ENCODE assay signal across 19 cellular contexts in the genomic region with DNA sequence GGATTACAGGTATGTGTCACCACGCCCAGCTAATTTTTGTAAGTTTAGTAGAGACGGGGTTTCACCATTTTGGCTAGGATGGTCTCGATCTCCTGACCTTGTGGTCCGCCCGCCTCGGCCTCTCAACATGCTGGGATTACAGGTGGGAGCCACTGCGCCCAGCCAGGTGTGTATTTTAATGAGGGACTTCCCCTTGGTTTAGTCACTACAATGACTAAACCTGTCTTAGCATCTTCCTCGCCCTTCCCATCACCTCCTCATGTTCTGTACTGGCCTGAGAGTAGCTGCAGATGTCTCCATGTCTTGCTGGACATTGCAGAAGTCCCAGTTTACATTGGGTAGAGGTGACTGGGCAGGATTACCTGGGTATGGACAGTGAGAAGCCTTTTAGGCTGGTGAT. TPM values are rescaled to one million over a fixed set of nuclear protein-coding genes. Genes with fewer than 3 reads are reported as not detected.
DNase-seq lines count a peak whose midpoint lies in the region; ATAC-seq, FAIRE-seq and TF ChIP-seq lines count a peak whose summit lies in the region.
"Had no signal": no experiment of that assay in that cellular context is flagged by ENCODE, and none has a peak within 500 bp of the region (broad histone marks: within the 10 kb centered on the region; RNA-seq: fewer than 3 reads in every experiment).

No MANE protein-coding gene starts in this region.

- H3K9me3 Mint-ChIP-seq in stimulated activated naive B cell treated with anti-CD40 and anti-IgM and Interleukin-4, amounts not matched to agents 10 μg/mL and 1 μg/mL and 100 μg/mL, for 72 hours: no peaks in the 10 kb centered on the region
- H3K9me3 Mint-ChIP-seq: GM23338 had no signal

- no peaks in the 10 kb centered on the region for H3K27me3 Mint-ChIP-seq in stimulated activated naive B cell treated with anti-CD40 and anti-IgM and Interleukin-4, amounts not matched to agents 10 μg/mL and 1 μg/mL and 100 μg/mL, for 72 hours

- peak overlapping the region; percentile 66 for H3K27ac Mint-ChIP-seq in stimulated activated naive B cell treated with anti-CD40 and anti-IgM and Interleukin-4, amounts not matched to agents 10 μg/mL and 1 μg/mL and 100 μg/mL, for 72 hours

- H3K79me2 ChIP-seq in GM23248 (ENCODE audit: insufficient read depth): peaks cover 93% of the 10 kb centered on the region

- H3K9me3 ChIP-seq in heart right ventricle (no peaks in the 10 kb centered on the region), Peyer's patch (no peaks in the 10 kb centered on the region), GM23248 (ENCODE audit: low read depth) (no peaks in the 10 kb centered on the region), adrenal gland (replicated peaks in 1 of 3) (no peaks in the 10 kb centered on the region)
- H3K9me3 ChIP-seq: stomach had no signal

- ATAC-seq in heart right ventricle (no peak), Right ventricle myocardium inferior (no peak)
- no peak for ATAC-seq in stimulated activated naive B cell treated with anti-CD40 and anti-IgM and Interleukin-4, amounts not matched to agents 10 μg/mL and 1 μg/mL and 100 μg/mL, for 72 hours (replicated peaks)
- ATAC-seq: GM23338, Panc1 had no signal

- H2AFZ ChIP-seq in GM23248: no peak overlapping the region
- H2AFZ ChIP-seq: GM23338 had no signal

- H3K4me1 ChIP-seq in heart right ventricle (peaks cover 0 to 70% (median 45%) of the 10 kb centered on the region in 9 donors), Peyer's patch (peaks cover 0 to 26% (median 11%) of the 10 kb centered on the region in 4 donors), GM23248 (ENCODE audit: insufficient read depth) (peaks cover 12% of the 10 kb centered on the region), adrenal gland (replicated peaks in 1 of 2) (peaks cover 42 to 43% of the 10 kb centered on the region in 2 donors)

- H3K4me3 ChIP-seq in heart right ventricle: no peak overlapping the region
- H3K4me3 ChIP-seq in Peyer's patch: no peak overlapping the region
- H3K4me3 ChIP-seq in bronchial epithelial cell (ENCODE audit: low read depth, low read length): no peak overlapping the region
- no peak overlapping the region for H3K4me3 ChIP-seq in GM23248
- no peak overlapping the region for H3K4me3 ChIP-seq in adrenal gland
- H3K4me3 ChIP-seq: GM23338, stomach had no signal

- H3K4me3 Mint-ChIP-seq in stimulated activated naive B cell treated with anti-CD40 and anti-IgM and Interleukin-4, amounts not matched to agents 10 μg/mL and 1 μg/mL and 100 μg/mL, for 72 hours: peak overlapping the region in 1 of 2 donors; percentile 25
- H3K4me3 Mint-ChIP-seq: GM23338 had no signal

- intact Hi-C loops in heart right ventricle (cut with DNase I): no loop called here
- intact Hi-C loops in Right ventricle myocardium inferior (cut with DNase I): no loop called here
- intact Hi-C loops in adrenal gland (cut with DNase I): no loop called here

- peaks cover 20% of the 10 kb centered on the region; the same call in 1 of the 2 replicates for H4K20me1 ChIP-seq in GM23248 (ENCODE audit: insufficient read depth)

- no peak overlapping the region for H3K9ac ChIP-seq in GM23248

- no peaks in the 10 kb centered on the region for H3K27me3 ChIP-seq in heart right ventricle
- H3K27me3 ChIP-seq in Peyer's patch: no peaks in the 10 kb centered on the region
- H3K27me3 ChIP-seq in bronchial epithelial cell (ENCODE audit: control insufficient read depth, insufficient read depth, low read length): no peaks in the 10 kb centered on the region
- H3K27me3 ChIP-seq in GM23248 (replicated peaks; ENCODE audit: insufficient read depth): no peaks in the 10 kb centered on the region
- H3K27me3 ChIP-seq in adrenal gland: no peaks in the 10 kb centered on the region
- H3K27me3 ChIP-seq: stomach had no signal

- H3F3A ChIP-seq in GM23248 (ENCODE audit: insufficient read depth): peaks cover 13% of the 10 kb centered on the region; the same call in 1 of the 2 replicates

- FAIRE-seq in bronchial epithelial cell (lab: Jason Lieb, UNC): no peak
- FAIRE-seq: small intestine had no signal

- peaks cover 47 to 73% of the 10 kb centered on the region in 2 donors for H3K4me1 Mint-ChIP-seq in stimulated activated naive B cell treated with anti-CD40 and anti-IgM and Interleukin-4, amounts not matched to agents 10 μg/mL and 1 μg/mL and 100 μg/mL, for 72 hours

- no peak for TF ChIP-seq POLR2A in Peyer's patch (IDR thresholded peaks at IDR 0.05)
- no peak for TF ChIP-seq POLR2A in adrenal gland (IDR thresholded peaks at IDR 0.05)

- H3K9me2 ChIP-seq in GM23248 (ENCODE audit: insufficient read depth): no peaks in the 10 kb centered on the region

- H3K4me2 ChIP-seq in GM23248 (ENCODE audit: unreplicated experiment): no peak overlapping the region
- H3K4me2 ChIP-seq: GM23338 had no signal

- TF ChIP-seq CTCF in heart right ventricle (IDR thresholded peaks at IDR 0.05) (no peak), Peyer's patch (IDR thresholded peaks at IDR 0.05) (no peak), bronchial epithelial cell (IDR thresholded peaks at IDR 0.05; ENCODE audit: insufficient read depth, low read length, severe bottlenecking) (no peak), adrenal gland (IDR thresholded peaks at IDR 0.05) (no peak)

- WGBS in heart right ventricle, 2 donors: 95 to 98% methylated on average over 8 of the region's 8 CpGs
- 92 to 98% methylated on average over 6 to 8 of the region's 8 CpGs for WGBS in GM23248 (ENCODE audit: low coverage in 1 of 2, low lambda C conversion rate in 2 of 2, missing lambda C conversion rate in 2 of 2), 2 experiments
- 83 to 98% (median 94%) methylated on average over 8 of the region's 8 CpGs for WGBS in adrenal gland, 4 donors

- H3K27ac ChIP-seq in heart right ventricle (peak overlapping the region in 7 of 10 donors; percentile 5 to 68 (median 62)), Peyer's patch (peak overlapping the region in 3 of 4 donors; percentile 16 to 67 (median 43)), GM23248 (no peak overlapping the region), adrenal gland (no peak overlapping the region)

- H3K36me3 ChIP-seq in heart right ventricle: peaks cover 0 to 77% (median 8%) of the 10 kb centered on the region in 9 donors
- peaks cover 0 to 16% (median 0%) of the 10 kb centered on the region in 3 donors for H3K36me3 ChIP-seq in Peyer's patch
- peaks cover 4% of the 10 kb centered on the region for H3K36me3 ChIP-seq in bronchial epithelial cell (ENCODE audit: control insufficient read depth, insufficient read depth, low read length)
- H3K36me3 ChIP-seq in GM23248 (ENCODE audit: low read depth): peaks cover 15% of the 10 kb centered on the region; the same call in 1 of the 2 replicates
- H3K36me3 ChIP-seq in adrenal gland (replicated peaks in 1 of 2): peaks cover 0 to 15% of the 10 kb centered on the region in 2 donors

- peaks cover 39 to 45% of the 10 kb centered on the region in 2 donors for H3K36me3 Mint-ChIP-seq in stimulated activated naive B cell treated with anti-CD40 and anti-IgM and Interleukin-4, amounts not matched to agents 10 μg/mL and 1 μg/mL and 100 μg/mL, for 72 hours

- in situ Hi-C loops in GM23248 (cut with MboI): no loop called here

- DNase-seq in heart right ventricle (no peak), Right ventricle myocardium inferior (ENCODE audit: missing footprints) (no peak), Peyer's patch (no peak), bronchial epithelial cell (ENCODE audit: low read depth) (peak; percentile 59), GM23248 (no peak), NCI-H2081 (lab: John Stamatoyannopoulos, UW) (no peak), adrenal gland (no peak)
- no peak for DNase-seq in stimulated activated naive B cell treated with anti-CD40 and anti-IgM and Interleukin-4, amounts not matched to agents 10 μg/mL and 1 μg/mL and 100 μg/mL, for 72 hours
- DNase-seq: activated CD4-positive, alpha-beta T cell treated with anti-CD3 and anti-CD28 coated beads for 4 hours; activated gamma-delta T cell treated with Interleukin-2 at 50 U/mL for 16 hours; caudate nucleus; foreskin melanocyte; midbrain; NCI-H748 treated with DMSO at 0.1 percent for 48 hours; small intestine; stomach had no signal

RNA-seq across cellular contexts. Expression of a gene that starts 9.6 kb away (rescaled TPM):
- 10 to 100 TPM; 28.4 to 59.2 (median 42.4) TPM for total RNA-seq in heart right ventricle
- polyA plus RNA-seq in heart right ventricle: 10 to 100 TPM; 22.6 to 85.6 TPM
- total RNA-seq in Right ventricle myocardium inferior: 33.7 TPM
- 10 to 100 TPM; 19.9 to 83.3 (median 46.4) TPM for total RNA-seq in Peyer's patch
- 9.1 and 19.7 TPM in 2 replicates for total RNA-seq in bronchial epithelial cell
- 20.9 and 53.7 TPM in 2 replicates for total RNA-seq in GM23248 (2014; rRNA removed; shearing (Covaris generic))
- 15.8 and 17.3 TPM in 2 replicates for polyA plus RNA-seq in GM23248 (2016; fragmentation: Nextera tagmentation; extraction: Ambion mirVana)
- total RNA-seq in adrenal gland: 10 to 100 TPM; 17.0 to 54.7 (median 25.0) TPM
- polyA plus RNA-seq in adrenal gland: 10 to 100 TPM; 14.8 to 22.2 (median 19.6) TPM

RNA-seq across cellular contexts. Expression of a gene that starts 28.7 kb away (rescaled TPM):
- total RNA-seq in heart right ventricle (10 to 100 TPM; 31.0 to 62.1 (median 44.0) TPM), Right ventricle myocardium inferior (43.8 TPM), Peyer's patch (10 to 100 TPM in 3 of 4 donors, 1 to 10 TPM in 1; 8.3 to 27.5 (median 17.6) TPM), bronchial epithelial cell (8.2 and 9.2 TPM in 2 replicates), adrenal gland (10 to 100 TPM; 13.4 to 37.1 (median 28.8) TPM)
- polyA plus RNA-seq in heart right ventricle (10 to 100 TPM; 33.1 to 33.7 TPM), GM23248 (2016; fragmentation: Nextera tagmentation; extraction: Ambion mirVana) (24.8 and 26.0 TPM in 2 replicates), adrenal gland (10 to 100 TPM in 2 of 3 donors, 1 to 10 TPM in 1; 6.0 to 18.2 (median 13.6) TPM)
- 36.2 and 47.6 TPM in 2 replicates for total RNA-seq in GM23248 (2014; rRNA removed; shearing (Covaris generic))

RNA-seq across cellular contexts. Expression of a gene that starts 36.9 kb away (rescaled TPM):
- total RNA-seq in heart right ventricle: 10 to 100 TPM in 9 of 10 donors, 1 to 10 TPM in 1; 9.9 to 14.4 (median 12.8) TPM
- 1 to 10 TPM; 7.3 to 9.6 TPM for polyA plus RNA-seq in heart right ventricle
- total RNA-seq in Right ventricle myocardium inferior: 12.4 TPM
- 10 to 100 TPM; 11.4 to 26.0 (median 18.3) TPM for total RNA-seq in Peyer's patch
- 17.4 and 19.3 TPM in 2 replicates for total RNA-seq in bronchial epithelial cell
- 8.5 and 11.9 TPM in 2 replicates for total RNA-seq in GM23248 (2014; rRNA removed; shearing (Covaris generic))
- 13.4 and 15.8 TPM in 2 replicates for polyA plus RNA-seq in GM23248 (2016; fragmentation: Nextera tagmentation; extraction: Ambion mirVana)
- 10 to 100 TPM in 7 of 8 donors, 1 to 10 TPM in 1; 9.4 to 17.8 (median 13.8) TPM for total RNA-seq in adrenal gland
- 10 to 100 TPM in 1 of 3 donors, 1 to 10 TPM in 2; 5.7 to 14.6 (median 8.4) TPM for polyA plus RNA-seq in adrenal gland

RNA-seq across cellular contexts. Expression of a gene that starts 36.9 kb away (rescaled TPM):
- total RNA-seq in heart right ventricle (10 to 100 TPM; 22.0 to 39.2 (median 30.7) TPM), Right ventricle myocardium inferior (28.9 TPM), Peyer's patch (100 to 1,000 TPM in 1 of 4 donors, 10 to 100 TPM in 3; 36.6 to 145 (median 65.0) TPM), bronchial epithelial cell (23.9 and 36.9 TPM in 2 replicates), adrenal gland (10 to 100 TPM; 30.0 to 52.1 (median 39.9) TPM)
- polyA plus RNA-seq in heart right ventricle (10 to 100 TPM; 18.1 to 57.8 TPM), GM23248 (2016; fragmentation: Nextera tagmentation; extraction: Ambion mirVana) (24.1 and 27.2 TPM in 2 replicates), adrenal gland (100 to 1,000 TPM in 2 of 3 donors, 10 to 100 TPM in 1; 45.3 to 141 (median 111) TPM)
- total RNA-seq in GM23248 (2014; rRNA removed; shearing (Covaris generic)): 49.6 and 68.0 TPM in 2 replicates

RNA-seq across cellular contexts. Expression of a gene that starts 38.0 kb away (rescaled TPM):
- total RNA-seq in heart right ventricle: 1 to 10 TPM in 1 of 10 donors, under 1 TPM in 9; 0.07 to 1.0 (median 0.44) TPM
- under 1 TPM; 0.25 to 0.66 TPM for polyA plus RNA-seq in heart right ventricle
- total RNA-seq in Right ventricle myocardium inferior: 0.41 TPM
- total RNA-seq in Peyer's patch: 10 to 100 TPM; 15.7 to 67.4 (median 40.9) TPM
- total RNA-seq in bronchial epithelial cell: 49.0 and 95.2 TPM in 2 replicates
- total RNA-seq in GM23248 (2014; rRNA removed; shearing (Covaris generic)): 0.32 TPM in 1 of 2 replicates, not detected in the other
- 0.34 TPM in 1 of 2 replicates, not detected in the other for polyA plus RNA-seq in GM23248 (2016; fragmentation: Nextera tagmentation; extraction: Ambion mirVana)
- 1 to 10 TPM in 3 of 8 donors, under 1 TPM in 5; 0.13 to 2.2 (median 0.72) TPM for total RNA-seq in adrenal gland
- under 1 TPM; 0.31 to 0.97 (median 0.37) TPM for polyA plus RNA-seq in adrenal gland
- total RNA-seq: T-helper 1 cell treated with Interleukin-12 subunit alpha and Interleukin-12 subunit beta and Interleukin-4 antibody, amounts not matched to agents 30 ng/mL and 1 ng/mL, for 36 hours had no signal

Comparison
In these comparisons a context has a peak if more than half of its experiments do, and no peak if none do; other contexts are left out.
1. H3K27ac ChIP-seq: peak in heart right ventricle (7 of 10) and Peyer's patch (3 of 4); none in GM23248 (single experiment) and adrenal gland (0 of 5).